4 cellular contexts compared by ENCODE assay signal in the genomic region with DNA sequence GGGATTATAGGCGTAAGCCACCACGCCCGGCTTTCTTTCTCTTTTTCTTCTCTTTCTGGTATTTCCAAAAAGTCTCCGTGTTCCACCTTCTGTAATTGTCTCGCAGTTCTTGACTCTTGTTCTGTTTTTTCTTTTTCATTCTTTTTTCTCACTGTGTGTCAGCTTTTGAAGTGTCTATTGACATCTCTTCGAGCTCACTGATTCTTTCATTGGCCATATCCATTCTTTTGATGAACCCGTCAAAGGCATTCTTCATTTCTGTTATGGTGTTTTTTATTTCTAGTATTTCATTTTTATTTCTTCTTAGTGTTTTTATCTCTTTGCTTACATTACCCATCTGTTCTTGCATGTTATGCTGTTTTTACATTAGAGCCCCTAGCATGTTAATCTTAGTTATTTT.
DNase-seq lines count a peak whose midpoint lies in the region; ATAC-seq, FAIRE-seq and TF ChIP-seq lines count a peak whose summit lies in the region.
"Not testable (repeated sequence)": the region's sequence is repeated elsewhere in the genome, so short reads cannot be mapped to it uniquely, and the experiment has no call there.

No MANE protein-coding gene starts in this region.

- BruUV-seq in K562 (replicated peaks; lab: Mats Ljungman, UMichigan); HepG2 (replicated peaks; lab: Mats Ljungman, UMichigan): not testable (repeated sequence)

- H3K27ac ChIP-seq in Karpas-422 (ENCODE audit: low read length); K562 (ENCODE audit: extremely low read depth, low read depth, low read length); HepG2 (ENCODE audit: extremely low read length, insufficient read depth, low read length): not testable (repeated sequence)

- H3K4me2 ChIP-seq in Karpas-422 (ENCODE audit: low read depth, low read length, poor library complexity, severe bottlenecking); K562 (ENCODE audit: insufficient read depth, low read length); HepG2 (ENCODE audit: low read depth, low read length): not testable (repeated sequence)

- H3K9me2 ChIP-seq in Karpas-422 (replicated peaks; ENCODE audit: insufficient read depth, low read length): not testable (repeated sequence)

- H3K27ac Mint-ChIP-seq in IgD-negative memory B cell: not testable (repeated sequence)

- not testable (repeated sequence) for H3K4me3 ChIP-seq in Karpas-422 (ENCODE audit: low read length); K562; HepG2 (replicated peaks in 1 of 3; ENCODE audit: insufficient read depth in 1 of 3, low read depth in 2 of 3, low read length in 3 of 3)

- 27% methylated on average over 4 of the region's 7 CpGs for WGBS in K562 (ENCODE audit: insufficient coverage, low coverage, missing lambda C conversion rate)
- 83% methylated on average over 7 of the region's 7 CpGs for WGBS in HepG2 (ENCODE audit: low lambda C conversion rate)

- H3K4me1 ChIP-seq in Karpas-422 (ENCODE audit: low read length); K562 (replicated peaks in 1 of 2; ENCODE audit: control insufficient read depth in 2 of 2, insufficient read depth in 2 of 2, low read length in 2 of 2); HepG2 (ENCODE audit: insufficient read depth, low read length): not testable (repeated sequence)

- H3K4me1 Mint-ChIP-seq in IgD-negative memory B cell: not testable (repeated sequence)

- not testable (repeated sequence) for FAIRE-seq in K562 (lab: Jason Lieb, UNC); HepG2 (lab: Jason Lieb, UNC)

- TF ChIP-seq RAD21 in K562 (CRISPR knock-in tag; conservative IDR thresholded peaks at IDR 0.05 in 1 of 2, IDR thresholded peaks at IDR 0.05 in 1 of 2); HepG2 (CRISPR knock-in tag; IDR thresholded peaks at IDR 0.05): not testable (repeated sequence)

- not testable (repeated sequence) for H3K9ac ChIP-seq in Karpas-422 (ENCODE audit: low read length); K562 (ENCODE audit: insufficient read depth in 1 of 2, low read depth in 2 of 2, low read length in 2 of 2); HepG2 (ENCODE audit: insufficient read depth, low read depth, low read length)

- not testable (repeated sequence) for H3K27me3 ChIP-seq in Karpas-422 (ENCODE audit: low read length); K562 (ENCODE audit: control insufficient read depth in 2 of 2, insufficient read depth in 2 of 2, low read length in 2 of 2); HepG2 (ENCODE audit: control insufficient read depth in 1 of 2, insufficient read depth in 2 of 2, low read length in 2 of 2)

- in situ Hi-C loops in K562 (cut with MboI); HepG2 (cut with HindIII; ENCODE audit: extremely low pct_ligation_motif_present, low pct_unique_long_range_greater_than_20kb): not testable (repeated sequence)

- H3K9me1 ChIP-seq in K562 (ENCODE audit: control insufficient read depth, insufficient read depth, low read length): not testable (repeated sequence)

- H3K36me3 Mint-ChIP-seq in IgD-negative memory B cell: not testable (repeated sequence)

- H3K27me3 Mint-ChIP-seq in IgD-negative memory B cell: not testable (repeated sequence)

- H3K4me3 Mint-ChIP-seq in IgD-negative memory B cell: peak overlapping the region in 3 of 4 donors; percentile 48 to 63 (median 61)

- not testable (repeated sequence) for H3K36me3 ChIP-seq in Karpas-422 (ENCODE audit: insufficient read depth, low read length); K562 (ENCODE audit: control insufficient read depth, insufficient read depth, low read length); HepG2 (replicated peaks in 1 of 2; ENCODE audit: control insufficient read depth in 1 of 2, insufficient read depth in 2 of 2, low read length in 2 of 2)

- not testable (repeated sequence) for TF ChIP-seq EP300 in K562 (IDR thresholded peaks at IDR 0.05; ENCODE audit: low read length); HepG2 (IDR thresholded peaks at IDR 0.05; ENCODE audit: low read depth in 2 of 2, low read length in 2 of 2); HepG2 (CRISPR knock-in tag; IDR thresholded peaks at IDR 0.05; ENCODE audit: borderline replicate concordance)

- H4K20me1 ChIP-seq in Karpas-422 (ENCODE audit: insufficient read depth, low read depth, low read length); K562 (replicated peaks; ENCODE audit: control insufficient read depth, insufficient read depth, low read length); HepG2 (ENCODE audit: insufficient read depth, low read length): not testable (repeated sequence)

- not testable (repeated sequence) for H3K9me3 ChIP-seq in Karpas-422 (ENCODE audit: low read length); K562 (replicated peaks; ENCODE audit: control insufficient read depth, insufficient read depth, low read depth, low read length); HepG2 (ENCODE audit: low read length)

- not testable (repeated sequence) for TF ChIP-seq POLR2A in K562 (conservative IDR thresholded peaks at IDR 0.05); HepG2 (IDR thresholded peaks at IDR 0.05; ENCODE audit: insufficient read depth in 1 of 2, low read depth in 2 of 2, low read length in 2 of 2)

- not testable (repeated sequence) for H2AFZ ChIP-seq in Karpas-422 (ENCODE audit: low read length); K562 (ENCODE audit: low read depth, low read length); HepG2 (ENCODE audit: low read length)

- H3K9me3 Mint-ChIP-seq in IgD-negative memory B cell: not testable (repeated sequence)

- intact Hi-C loops in K562 (cut with micrococcal nuclease); HepG2 (cut with micrococcal nuclease; ENCODE audit: unreplicated experiment): not testable (repeated sequence)

- CTCF ChIA-PET in K562 (lab: Yijun Ruan, JAX; ENCODE audit: low intra/inter-chr PET ratio); HepG2 (lab: Yijun Ruan, JAX; ENCODE audit: low intra/inter-chr PET ratio, low total read pairs): not testable (repeated sequence)

- DNase-seq in Karpas-422: peak; percentile 10
- DNase-seq in K562 (ENCODE audit: extremely low read depth in 1 of 4, low spot score in 3 of 4); HepG2 (ENCODE audit: low spot score): not testable (repeated sequence)

- not testable (repeated sequence) for TF ChIP-seq CTCF in K562 (IDR thresholded peaks at IDR 0.05 in 2 of 3, conservative IDR thresholded peaks at IDR 0.05 in 1 of 3; ENCODE audit: insufficient read depth in 2 of 3, low read depth in 1 of 3, low read length in 3 of 3); HepG2 (CRISPR knock-in tag; IDR thresholded peaks at IDR 0.05)

- ATAC-seq in K562, HepG2: not testable (repeated sequence)

- not testable (repeated sequence) for H3K79me2 ChIP-seq in Karpas-422 (ENCODE audit: low read length); K562 (ENCODE audit: control insufficient read depth, insufficient read depth, low read length); HepG2 (ENCODE audit: insufficient read depth, low read length)

- POLR2A ChIA-PET in K562 (lab: Yijun Ruan, JAX); HepG2 (lab: Yijun Ruan, JAX): not testable (repeated sequence)

TF ChIP-seq in K562, 482 proteins besides CTCF, POLR2A, EP300 and RAD21:
- TF ChIP-seq ZNF280A (IDR thresholded peaks at IDR 0.05; ENCODE audit: low read depth, partially characterized antibody) (peak; percentile 16), TRIM28 (IDR thresholded peaks at IDR 0.05) (peak; percentile 71)

TF ChIP-seq in HepG2, 621 proteins besides CTCF, POLR2A, EP300 and RAD21:
- peak; percentile 99 for TF ChIP-seq ZNF160 (CRISPR knock-in tag; IDR thresholded peaks at IDR 0.05)
